In genomic region chr2:96772903-96773675, GRCh38 we compare ENCODE assay signal across 9 cellular contexts. TPM values are rescaled to one million over a fixed set of nuclear protein-coding genes. Genes with fewer than 3 reads are reported as not detected.
DNase-seq lines count a peak whose midpoint lies in the region; ATAC-seq, FAIRE-seq and TF ChIP-seq lines count a peak whose summit lies in the region.
"Had no signal": no experiment of that assay in that cellular context is flagged by ENCODE, and none has a peak within 500 bp of the region (broad histone marks: within the 10 kb centered on the region; RNA-seq: fewer than 3 reads in every experiment).

No MANE protein-coding gene starts in this region.

- no peak overlapping the region for H3K4me3 ChIP-seq in HEK293 (ENCODE audit: low read depth, low read length)
- peak overlapping the region in 1 of 2 donors; percentile 20 for H3K4me3 ChIP-seq in small intestine (ENCODE audit: low read depth in 1 of 2, low read length in 2 of 2)

- FAIRE-seq in small intestine (lab: Jason Lieb, UNC) = no peak

- H3K27ac ChIP-seq in HEK293 (ENCODE audit: extremely low read depth, low read depth, low read length) (no peak overlapping the region), small intestine (ENCODE audit: low read depth in 1 of 2, low read length in 1 of 2) (peak overlapping the region; percentile 32 to 34)
- H3K27ac ChIP-seq: parathyroid adenoma had no signal

- H3K36me3 Mint-ChIP-seq in activated CD8-positive, alpha-beta T cell treated with anti-CD3 and anti-CD28 coated beads for 36 hours (ENCODE audit: low read depth) = no peaks in the 10 kb centered on the region

- TF ChIP-seq CTCF in GM13976 (IDR thresholded peaks at IDR 0.05; ENCODE audit: borderline replicate concordance, control extremely low read depth, extremely low read depth, insufficient read depth, missing control alignments) (no peak), HEK293 (tag by site-specific recombination; IDR thresholded peaks at IDR 0.05) (no peak)
- no peak for TF ChIP-seq CTCF in activated CD8-positive, alpha-beta T cell treated with anti-CD3 and anti-CD28 coated beads for 36 hours (IDR thresholded peaks at IDR 0.05)

- POLR2A ChIA-PET in HEK293 (lab: Yijun Ruan, JAX) = no interaction called here
- POLR2A ChIA-PET in activated CD8-positive, alpha-beta T cell treated with anti-CD3 and anti-CD28 coated beads for 36 hours (lab: Charles Lee) = interaction anchor here (1.2 to 2.0 kb wide), 3 partner anchors 10 to 12 kb away, joined by 3 to 13 read pairs (median 4); partner anchors contain the start of gene CNNM4

- peak overlapping the region; percentile 31 for H3K4me3 Mint-ChIP-seq in activated CD8-positive, alpha-beta T cell treated with anti-CD3 and anti-CD28 coated beads for 36 hours

- H3K27me3 Mint-ChIP-seq in activated CD8-positive, alpha-beta T cell treated with anti-CD3 and anti-CD28 coated beads for 36 hours = no peaks in the 10 kb centered on the region

- no peaks in the 10 kb centered on the region for H3K27me3 ChIP-seq in small intestine (ENCODE audit: control insufficient read depth in 2 of 2, insufficient read depth in 2 of 2, low read length in 2 of 2)

- H3K27ac Mint-ChIP-seq in activated CD8-positive, alpha-beta T cell treated with anti-CD3 and anti-CD28 coated beads for 36 hours = peak overlapping the region; percentile 2

- H3K9me3 Mint-ChIP-seq in activated CD8-positive, alpha-beta T cell treated with anti-CD3 and anti-CD28 coated beads for 36 hours = peaks cover 2% of the 10 kb centered on the region

- CTCF ChIA-PET in HEK293 (lab: Yijun Ruan, JAX) = interaction anchor here (1.1 to 4.3 kb wide), 2 partner anchors 10 to 85 kb away, joined by 3 to 48 read pairs; partner anchors contain the start of genes ANKRD39 and CNNM4
- CTCF ChIA-PET in activated CD8-positive, alpha-beta T cell treated with anti-CD3 and anti-CD28 coated beads for 36 hours (lab: Charles Lee) = interaction anchor here (0.9 to 3.8 kb wide), 7 partner anchors 10 to 178 kb away, joined by 3 to 62 read pairs (median 6); partner anchors contain the start of genes ANKRD39 and CNNM4

- in situ Hi-C loops in GM13976 (cut with MboI; ENCODE audit: low sequenced_read_pairs, unreplicated experiment) = no loop called here

- peaks cover 0 to 21% of the 10 kb centered on the region in 2 experiments; a peak in 2 of 3 replicates for H3K36me3 ChIP-seq in HEK293 (ENCODE audit: control insufficient read depth in 2 of 2, insufficient read depth in 1 of 2, low read length in 2 of 2)
- no peaks in the 10 kb centered on the region for H3K36me3 ChIP-seq in small intestine (ENCODE audit: control insufficient read depth in 2 of 2, insufficient read depth in 2 of 2, low read length in 2 of 2)

- DNase-seq in GM13976 (ENCODE audit: low spot score) (peak; percentile 75), small intestine (peak; percentile 28), SHP77 treated with DMSO at 0.1 percent for 48 hours (lab: John Stamatoyannopoulos, UW) (no peak), cerebellum (ENCODE audit: low spot score) (no peak)
- peak; percentile 28 for DNase-seq in activated CD8-positive, alpha-beta T cell treated with anti-CD3 and anti-CD28 coated beads for 36 hours
- DNase-seq: NCI-H748 treated with DMSO at 0.1 percent for 48 hours had no signal

- WGBS in small intestine, 3 donors = 42 to 71% (median 53%) methylated on average over 12 of the region's 12 CpGs

- peaks cover 23% of the 10 kb centered on the region for H3K4me1 Mint-ChIP-seq in activated CD8-positive, alpha-beta T cell treated with anti-CD3 and anti-CD28 coated beads for 36 hours (ENCODE audit: low read depth)

- H3K9me3 ChIP-seq in HEK293 (ENCODE audit: control insufficient read depth, insufficient read depth, low read depth, low read length) = no peaks in the 10 kb centered on the region
- H3K9me3 ChIP-seq in small intestine (ENCODE audit: control insufficient read depth, low read depth) = no peaks in the 10 kb centered on the region

- H3K4me1 ChIP-seq in HEK293 (ENCODE audit: control insufficient read depth, insufficient read depth, low read length) (no peaks in the 10 kb centered on the region), small intestine (ENCODE audit: control insufficient read depth in 2 of 2, insufficient read depth in 1 of 2, low read depth in 1 of 2, low read length in 1 of 2) (peaks cover 0 to 1% of the 10 kb centered on the region in 2 donors)
- H3K4me1 ChIP-seq: parathyroid adenoma had no signal

- intact Hi-C loops in activated CD8-positive, alpha-beta T cell treated with anti-CD3 and anti-CD28 coated beads for 36 hours (cut with micrococcal nuclease) = no loop called here

- peak; percentile 29 for ATAC-seq in activated CD8-positive, alpha-beta T cell treated with anti-CD3 and anti-CD28 coated beads for 36 hours
- ATAC-seq in GM19467 (IDR thresholded peaks at IDR 0.05; ENCODE audit: unreplicated experiment) = no peak

TF ChIP-seq in HEK293, 187 proteins besides CTCF, POLR2A, EP300 and RAD21 (continues in another document):
- no peak for TF ChIP-seq ZNF169 (tag by site-specific recombination; IDR thresholded peaks at IDR 0.05)
- 0 out of 2 replicates have a peak, but pooled peaks have one; percentile 22 for TF ChIP-seq ZNF18 (tag by site-specific recombination; IDR thresholded peaks at IDR 0.05)
- no peak for TF ChIP-seq KLF9 (tag by site-specific recombination; IDR thresholded peaks at IDR 0.05; ENCODE audit: low read depth)
- no peak for TF ChIP-seq ZNF571 (tag by site-specific recombination; IDR thresholded peaks at IDR 0.05)
- no peak for TF ChIP-seq ZNF426 (tag by site-specific recombination; IDR thresholded peaks at IDR 0.05)
- TF ChIP-seq ZNF341 (tag by site-specific recombination; IDR thresholded peaks at IDR 0.05; ENCODE audit: low read depth) = no peak
- TF ChIP-seq ZBTB26 (tag by site-specific recombination; optimal IDR thresholded peaks at IDR 0.05) = no peak
- TF ChIP-seq ZNF335 (tag by site-specific recombination; conservative IDR thresholded peaks at IDR 0.05) = no peak
- no peak for TF ChIP-seq ZNF701 (tag by site-specific recombination; IDR thresholded peaks at IDR 0.05)
- no peak for TF ChIP-seq ZNF37A (tag by site-specific recombination; IDR thresholded peaks at IDR 0.05)
- no peak for TF ChIP-seq ZNF274 (IDR thresholded peaks at IDR 0.05; ENCODE audit: low read length)
- no peak for TF ChIP-seq ZNF274 (tag by site-specific recombination; IDR thresholded peaks at IDR 0.05; ENCODE audit: borderline replicate concordance)
- no peak for TF ChIP-seq KLF7 (tag by site-specific recombination; IDR thresholded peaks at IDR 0.05; ENCODE audit: borderline replicate concordance)
- no peak for TF ChIP-seq BCL11A (tag by site-specific recombination; IDR thresholded peaks at IDR 0.05; ENCODE audit: low read depth)
- TF ChIP-seq ZNF514 (tag by site-specific recombination; IDR thresholded peaks at IDR 0.05) = no peak
- no peak for TF ChIP-seq ZSCAN23 (tag by site-specific recombination; IDR thresholded peaks at IDR 0.05)
- TF ChIP-seq EGR2 (tag by site-specific recombination; IDR thresholded peaks at IDR 0.05; ENCODE audit: low read depth) = peak; percentile 91
- TF ChIP-seq ZFP3 (tag by site-specific recombination; IDR thresholded peaks at IDR 0.05; ENCODE audit: low read depth) = no peak
- no peak for TF ChIP-seq ZNF488 (tag by site-specific recombination; IDR thresholded peaks at IDR 0.05)
- no peak for TF ChIP-seq HOXA7 (CRISPR knock-in tag; IDR thresholded peaks at IDR 0.05; ENCODE audit: borderline replicate concordance)

RNA-seq across cellular contexts. Expression of gene CNNM4, which starts 12.4 kb away (rescaled TPM):
- total RNA-seq in activated CD8-positive, alpha-beta T cell treated with anti-CD3 and anti-CD28 coated beads for 36 hours = 1 to 10 TPM; 5.1 to 5.8 TPM
- polyA plus RNA-seq in small intestine = 10 to 100 TPM in 1 of 3 donors, 1 to 10 TPM in 2; 1.6 to 10.7 (median 2.9) TPM
- 8.1 TPM for total RNA-seq in cerebellum

RNA-seq across cellular contexts. Expression of gene LMAN2L, which starts 33.2 kb away (rescaled TPM):
- 1 to 10 TPM; 4.4 to 6.1 TPM for total RNA-seq in activated CD8-positive, alpha-beta T cell treated with anti-CD3 and anti-CD28 coated beads for 36 hours
- polyA plus RNA-seq in small intestine = 10 to 100 TPM in 1 of 3 donors, 1 to 10 TPM in 2; 3.5 to 12.6 (median 4.0) TPM
- total RNA-seq in cerebellum = 19.7 TPM

RNA-seq across cellular contexts. Expression of gene CNNM3, which starts 43.0 kb away (rescaled TPM):
- total RNA-seq in activated CD8-positive, alpha-beta T cell treated with anti-CD3 and anti-CD28 coated beads for 36 hours = 10 to 100 TPM; 15.8 to 19.3 TPM
- polyA plus RNA-seq in small intestine = 10 to 100 TPM in 1 of 3 donors, 1 to 10 TPM in 2; 5.7 to 15.8 (median 6.7) TPM
- total RNA-seq in cerebellum = 16.1 TPM

Comparison
In these comparisons a context has a peak if more than half of its experiments do, and no peak if none do; other contexts are left out.
1. DNase-seq: peak in GM13976 (single experiment), activated CD8-positive, alpha-beta T cell treated with anti-CD3 and anti-CD28 coated beads for 36 hours (single experiment) and small intestine (single experiment); none in SHP77 treated with DMSO at 0.1 percent for 48 hours (single experiment) and cerebellum (single experiment).